ENCODE assay signal across 25 cellular contexts in the genomic region with DNA sequence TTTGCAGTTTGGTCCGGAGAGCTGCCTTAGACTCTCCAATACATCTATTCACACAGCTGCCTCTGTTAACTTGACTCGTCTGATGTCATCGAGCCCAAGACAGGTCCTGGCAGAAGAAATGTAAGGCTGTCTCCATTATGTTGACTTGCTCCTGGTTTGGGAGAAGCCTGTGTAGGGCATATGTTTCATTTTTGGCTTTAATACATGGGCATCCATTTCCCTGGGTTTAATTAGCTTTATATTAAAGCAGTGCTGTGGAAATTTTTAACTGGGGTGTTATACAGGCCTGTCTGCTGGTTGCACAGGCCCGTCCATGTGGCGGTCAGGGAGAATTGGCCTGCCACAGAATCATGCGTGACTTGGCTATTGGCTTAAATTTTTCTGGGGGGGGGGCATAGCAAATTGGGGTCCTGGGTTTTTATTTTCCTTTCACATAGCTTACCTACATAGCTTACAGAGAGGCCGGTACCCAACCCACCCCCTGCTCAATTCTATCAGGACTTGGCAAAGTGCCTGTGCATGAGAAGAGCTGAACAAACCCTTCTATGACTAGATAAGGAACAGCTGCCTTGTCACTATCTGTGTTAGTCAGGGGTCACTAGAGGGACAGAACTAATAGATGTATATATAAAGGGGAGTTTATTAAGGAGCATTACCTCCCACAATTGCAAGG.
DNase-seq lines count a peak whose midpoint lies in the region; TF ChIP-seq lines count a peak whose summit lies in the region.
"Had no signal": no experiment of that assay in that cellular context is flagged by ENCODE, and none has a peak within 500 bp of the region (broad histone marks: within the 10 kb centered on the region; RNA-seq: fewer than 3 reads in every experiment).

No MANE protein-coding gene starts in this region.

- peak overlapping the region; percentile 57 for H3K27ac ChIP-seq in CD8-positive, alpha-beta memory T cell (ENCODE audit: low read depth, low read length)
- H3K27ac ChIP-seq: BLaER1 treated with 17β-estradiol and CSF1 and Interleukin-3, amounts not matched to agents 10 nM and 100 nM; foreskin keratinocyte had no signal

- H3K36me3 Mint-ChIP-seq in CD8-positive, alpha-beta memory T cell = no peaks in the 10 kb centered on the region
- no peaks in the 10 kb centered on the region for H3K36me3 Mint-ChIP-seq in mesothelial cell of epicardium
- H3K36me3 Mint-ChIP-seq: activated naive CD4-positive, alpha-beta T cell treated with anti-CD3 and anti-CD28 coated beads, Interleukin-2, amount 10 ng/mL, durations not matched to agents 7 days and 5 days; immature natural killer cell; natural killer cell; type B pancreatic cell had no signal

- H3K4me3 Mint-ChIP-seq in CD8-positive, alpha-beta memory T cell = no peak overlapping the region
- no peak overlapping the region for H3K4me3 Mint-ChIP-seq in mesothelial cell of epicardium
- H3K4me3 Mint-ChIP-seq: activated naive CD4-positive, alpha-beta T cell treated with anti-CD3 and anti-CD28 coated beads, Interleukin-2, amount 10 ng/mL, durations not matched to agents 7 days and 5 days; H9; immature natural killer cell; natural killer cell; T-helper 2 cell treated with Interferon-gamma antibody and Interleukin-4, amounts not matched to agents 5 μg/mL and 100 μg/mL, for 36 hours; type B pancreatic cell had no signal

- no peaks in the 10 kb centered on the region for H3K4me1 Mint-ChIP-seq in CD8-positive, alpha-beta memory T cell
- H3K4me1 Mint-ChIP-seq in mesothelial cell of epicardium = peaks cover 11% of the 10 kb centered on the region
- H3K4me1 Mint-ChIP-seq: activated naive CD4-positive, alpha-beta T cell treated with anti-CD3 and anti-CD28 coated beads, Interleukin-2, amount 10 ng/mL, durations not matched to agents 7 days and 5 days; H9; immature natural killer cell; natural killer cell had no signal

- no peak overlapping the region for H3K27ac Mint-ChIP-seq in CD8-positive, alpha-beta memory T cell
- H3K27ac Mint-ChIP-seq in mesothelial cell of epicardium = peak overlapping the region; percentile 28
- H3K27ac Mint-ChIP-seq: activated naive CD4-positive, alpha-beta T cell treated with anti-CD3 and anti-CD28 coated beads, Interleukin-2, amount 10 ng/mL, durations not matched to agents 7 days and 5 days; H9; immature natural killer cell; natural killer cell; T-helper 2 cell treated with Interferon-gamma antibody and Interleukin-4, amounts not matched to agents 5 μg/mL and 100 μg/mL, for 36 hours; type B pancreatic cell had no signal

- no peak for DNase-seq in CD8-positive, alpha-beta memory T cell
- peak; percentile 11 for DNase-seq in NCI-H146 treated with DMSO at 0.1 percent for 48 hours (lab: John Stamatoyannopoulos, UW; ENCODE audit: unreplicated experiment)
- peak; percentile 6 for DNase-seq in dedifferentiated amniotic fluid mesenchymal stem cell (ENCODE audit: extremely low spot score)
- no peak for DNase-seq in mesothelial cell of epicardium (ENCODE audit: low spot score in 2 of 2, unreplicated experiment in 2 of 2)
- no peak for DNase-seq in effector CD8-positive, alpha-beta T cell (lab: John Stamatoyannopoulos, UW)
- no peak for DNase-seq in superior temporal gyrus (ENCODE audit: extremely low spot score)
- no peak for DNase-seq in stimulated activated CD4-positive, alpha-beta T cell treated with anti-CD3 and anti-CD28 coated beads, Interleukin-2, amount 100 ng/mL, for 24 hours
- no peak for DNase-seq in NCI-H345 treated with DMSO at 0.1 percent for 48 hours (lab: John Stamatoyannopoulos, UW; ENCODE audit: unreplicated experiment)
- DNase-seq: ACHN; activated CD4-positive, alpha-beta T cell treated with anti-CD3 and anti-CD28 coated beads, Interleukin-2, amount 50 U/mL, for 4 hours; activated CD8-positive, alpha-beta memory T cell treated with anti-CD3 and anti-CD28 coated beads, Interleukin-2, amount 50 U/mL, for 48 hours; activated naive CD4-positive, alpha-beta T cell treated with anti-CD3 and anti-CD28 coated beads, Interleukin-2, amount 10 ng/mL, durations not matched to agents 7 days and 5 days; Caco-2; DMS79 treated with DMSO at 0.1 percent for 48 hours; effector memory CD4-positive, alpha-beta T cell; foreskin keratinocyte; H9; immature natural killer cell; natural killer cell; NCI-H2081 treated with DMSO at 0.1 percent for 48 hours; small intestine; stimulated activated CD4-positive, alpha-beta T cell treated with anti-CD3 and anti-CD28 coated beads, Interleukin-1b, Interleukin-23, amount 100 ng/mL, for 48 hours had no signal

- POLR2A ChIA-PET in CD8-positive, alpha-beta memory T cell (lab: Charles Lee) = no interaction called here

- no peaks in the 10 kb centered on the region for H3K4me1 ChIP-seq in CD8-positive, alpha-beta memory T cell (ENCODE audit: insufficient read depth, low read length)
- H3K4me1 ChIP-seq: Caco-2, foreskin keratinocyte had no signal

- no peaks in the 10 kb centered on the region for H3K27me3 ChIP-seq in CD8-positive, alpha-beta memory T cell (ENCODE audit: insufficient read depth, low read length, poor library complexity, severe bottlenecking)
- H3K27me3 ChIP-seq: BLaER1 treated with 17β-estradiol and CSF1 and Interleukin-3, amounts not matched to agents 10 nM and 100 nM; foreskin keratinocyte had no signal

- H3K27me3 Mint-ChIP-seq in CD8-positive, alpha-beta memory T cell = peaks cover 7 to 15% of the 10 kb centered on the region in 2 donors
- H3K27me3 Mint-ChIP-seq in mesothelial cell of epicardium (ENCODE audit: low read depth) = peaks cover 12% of the 10 kb centered on the region
- H3K27me3 Mint-ChIP-seq: activated naive CD4-positive, alpha-beta T cell treated with anti-CD3 and anti-CD28 coated beads, Interleukin-2, amount 10 ng/mL, durations not matched to agents 7 days and 5 days had no signal

- H3K4me3 ChIP-seq in CD8-positive, alpha-beta memory T cell (ENCODE audit: low read length) = no peak overlapping the region
- H3K4me3 ChIP-seq: BLaER1 treated with 17β-estradiol and CSF1 and Interleukin-3, amounts not matched to agents 10 nM and 100 nM had no signal

- no peak for TF ChIP-seq CTCF in mesothelial cell of epicardium (IDR thresholded peaks at IDR 0.05; ENCODE audit: unreplicated experiment)

- CTCF ChIA-PET in CD8-positive, alpha-beta memory T cell (lab: Charles Lee) = interaction anchor here (1.2 kb wide), 1 partner anchor 38 kb away, joined by 3 read pairs; no protein-coding TSS in a partner anchor

- no peaks in the 10 kb centered on the region for H3K9me3 Mint-ChIP-seq in CD8-positive, alpha-beta memory T cell
- no peaks in the 10 kb centered on the region for H3K9me3 Mint-ChIP-seq in mesothelial cell of epicardium
- H3K9me3 Mint-ChIP-seq: activated naive CD4-positive, alpha-beta T cell treated with anti-CD3 and anti-CD28 coated beads, Interleukin-2, amount 10 ng/mL, durations not matched to agents 7 days and 5 days; H9; immature natural killer cell; natural killer cell; T-helper 2 cell treated with Interferon-gamma antibody and Interleukin-4, amounts not matched to agents 5 μg/mL and 100 μg/mL, for 36 hours; type B pancreatic cell had no signal

- no peaks in the 10 kb centered on the region for H3K9me3 ChIP-seq in CD8-positive, alpha-beta memory T cell (ENCODE audit: low read length)
- H3K9me3 ChIP-seq: BLaER1 treated with 17β-estradiol and CSF1 and Interleukin-3, amounts not matched to agents 10 nM and 100 nM; Caco-2 had no signal

- no peaks in the 10 kb centered on the region for H3K36me3 ChIP-seq in CD8-positive, alpha-beta memory T cell (ENCODE audit: insufficient read depth, low read length)
- H3K36me3 ChIP-seq: BLaER1 treated with 17β-estradiol and CSF1 and Interleukin-3, amounts not matched to agents 10 nM and 100 nM had no signal

Comparison
In these comparisons a context has a peak if more than half of its experiments do, and no peak if none do; other contexts are left out.
1. DNase-seq: peak in NCI-H146 treated with DMSO at 0.1 percent for 48 hours (single experiment) and dedifferentiated amniotic fluid mesenchymal stem cell (single experiment); none in CD8-positive, alpha-beta memory T cell (0 of 5), mesothelial cell of epicardium (0 of 2), effector CD8-positive, alpha-beta T cell (single experiment), superior temporal gyrus (single experiment), stimulated activated CD4-positive, alpha-beta T cell treated with anti-CD3 and anti-CD28 coated beads, Interleukin-2, amount 100 ng/mL, for 24 hours (0 of 2) and NCI-H345 treated with DMSO at 0.1 percent for 48 hours (single experiment).